In genomic region chr3:11538581-11538980, GRCh38 we compare ENCODE assay signal across 20 cellular contexts.
A peak's percentile ranks its signal among the peaks of the same experiment; 100 is the strongest.
DNase-seq lines count a peak whose midpoint lies in the region; ATAC-seq and TF ChIP-seq lines count a peak whose summit lies in the region.
"Had no signal": no experiment of that assay in that cellular context is flagged by ENCODE, and none has a peak within 500 bp of the region (broad histone marks: within the 10 kb centered on the region; RNA-seq: fewer than 3 reads in every experiment).

No MANE protein-coding gene starts in this region.

- H3K4me3 Mint-ChIP-seq in effector memory CD8-positive, alpha-beta T cell = no peak overlapping the region
- H3K4me3 Mint-ChIP-seq in nephron progenitor cell = no peak overlapping the region
- H3K4me3 Mint-ChIP-seq: CD14-positive monocyte; CD4-positive, alpha-beta T cell; CD8-positive, alpha-beta memory T cell had no signal

- ATAC-seq in effector memory CD8-positive, alpha-beta T cell (replicated peaks) = no peak
- ATAC-seq: A549, HCT116 had no signal

- peaks cover 16% of the 10 kb centered on the region for H3K36me3 Mint-ChIP-seq in effector memory CD8-positive, alpha-beta T cell (ENCODE audit: insufficient read depth)
- H3K36me3 Mint-ChIP-seq in nephron progenitor cell (ENCODE audit: low read depth) = peaks cover 14% of the 10 kb centered on the region
- H3K36me3 Mint-ChIP-seq: CD8-positive, alpha-beta memory T cell had no signal

- H3K9me3 Mint-ChIP-seq in effector memory CD8-positive, alpha-beta T cell = no peaks in the 10 kb centered on the region
- no peaks in the 10 kb centered on the region for H3K9me3 Mint-ChIP-seq in nephron progenitor cell
- H3K9me3 Mint-ChIP-seq: CD4-positive, alpha-beta T cell; CD8-positive, alpha-beta memory T cell had no signal

- DNase-seq in HEK293T (ENCODE audit: extremely low spot score) = no peak
- DNase-seq in effector memory CD8-positive, alpha-beta T cell = no peak
- no peak for DNase-seq in NCI-H2196 (lab: John Stamatoyannopoulos, UW; ENCODE audit: unreplicated experiment)
- DNase-seq in caudate nucleus (lab: John Stamatoyannopoulos, UW) = no peak
- DNase-seq in nephron progenitor cell = no peak
- DNase-seq: 8988T; ACHN; AML-193; BE2C; CD4-positive, alpha-beta T cell; DMS 273 treated with DMSO at 0.1 percent for 48 hours; DMS79; GF-D8; GM23248 had no signal

- TF ChIP-seq CTCF in 22Rv1 (IDR thresholded peaks at IDR 0.05) (no peak), nephron progenitor cell (IDR thresholded peaks at IDR 0.05) (no peak)

- CTCF ChIA-PET in HEK293T (lab: Yijun Ruan, JAX) = no interaction called here

- H3K27ac ChIP-seq in 22Rv1 (peak overlapping the region; percentile 59), caudate nucleus (ENCODE audit: low read depth, low read length) (no peak overlapping the region)
- H3K27ac ChIP-seq: A549; BLaER1 treated with 17β-estradiol and CSF1 and Interleukin-3, amounts not matched to agents 10 nM and 100 nM; GM23248 had no signal

- no peaks in the 10 kb centered on the region for H3K27me3 Mint-ChIP-seq in effector memory CD8-positive, alpha-beta T cell
- H3K27me3 Mint-ChIP-seq in nephron progenitor cell (ENCODE audit: low read depth, poor library complexity) = peaks cover 9% of the 10 kb centered on the region
- H3K27me3 Mint-ChIP-seq: CD4-positive, alpha-beta T cell; CD8-positive, alpha-beta memory T cell had no signal

- peak overlapping the region; percentile 25 to 32 for H3K27ac Mint-ChIP-seq in effector memory CD8-positive, alpha-beta T cell
- H3K27ac Mint-ChIP-seq in nephron progenitor cell = no peak overlapping the region
- H3K27ac Mint-ChIP-seq: CD4-positive, alpha-beta T cell had no signal

- peaks cover 6 to 10% of the 10 kb centered on the region in 2 donors for H3K4me1 Mint-ChIP-seq in effector memory CD8-positive, alpha-beta T cell (ENCODE audit: low read depth in 2 of 2)
- peaks cover 84% of the 10 kb centered on the region for H3K4me1 Mint-ChIP-seq in nephron progenitor cell

- POLR2A ChIA-PET in HEK293T (lab: Yijun Ruan, JAX) = no interaction called here

TF ChIP-seq in HEK293T, 16 proteins besides CTCF, POLR2A, EP300 and RAD21:
- TF ChIP-seq ZNF384 (IDR thresholded peaks at IDR 0.05) (peak; percentile 32; the same call in 1 of the 2 replicates), ELF4 (IDR thresholded peaks at IDR 0.05) (no peak)
